In genomic region chr5:14946813-14947640, GRCh38 we compare ENCODE assay signal across 8 cellular contexts.
A peak's percentile ranks its signal among the peaks of the same experiment; 100 is the strongest.
DNase-seq lines count a peak whose midpoint lies in the region; ATAC-seq and TF ChIP-seq lines count a peak whose summit lies in the region.

No MANE protein-coding gene starts in this region.

- H3K36me3 ChIP-seq in uterus: no peaks in the 10 kb centered on the region

- no peaks in the 10 kb centered on the region for H3K27me3 ChIP-seq in uterus

- H3K36me3 Mint-ChIP-seq in chondrocyte (ENCODE audit: low read depth) (no peaks in the 10 kb centered on the region), nephron (ENCODE audit: low read depth) (no peaks in the 10 kb centered on the region)

- H3K9me3 Mint-ChIP-seq in chondrocyte (ENCODE audit: low read depth): peaks cover 10% of the 10 kb centered on the region
- H3K9me3 Mint-ChIP-seq in nephron: peaks cover 3% of the 10 kb centered on the region

- no peaks in the 10 kb centered on the region for H3K9me3 ChIP-seq in uterus

- H3K4me1 Mint-ChIP-seq in chondrocyte (ENCODE audit: low read depth): no peaks in the 10 kb centered on the region
- H3K4me1 Mint-ChIP-seq in nephron: no peaks in the 10 kb centered on the region

- H3K27me3 Mint-ChIP-seq in chondrocyte (ENCODE audit: low read depth) (no peaks in the 10 kb centered on the region), nephron (ENCODE audit: low read depth) (no peaks in the 10 kb centered on the region)

- intact Hi-C loops in uterus (cut with DNase I; ENCODE audit: low total_unique reads): no loop called here

- H3K4me3 Mint-ChIP-seq in chondrocyte (ENCODE audit: unreplicated experiment) (no peak overlapping the region), nephron (no peak overlapping the region)

- no peaks in the 10 kb centered on the region for H3K4me1 ChIP-seq in uterus

- H3K27ac Mint-ChIP-seq in chondrocyte (ENCODE audit: unreplicated experiment) (no peak overlapping the region), nephron (no peak overlapping the region)

- DNase-seq in COR-L47 (lab: John Stamatoyannopoulos, UW) (peak; percentile 23), RKO (ENCODE audit: low spot score) (peak; percentile 50), chondrocyte (ENCODE audit: low spot score) (no peak), uterus (no peak)

- ATAC-seq in GM18858 (IDR thresholded peaks at IDR 0.05; ENCODE audit: unreplicated experiment) (peak; percentile 66), HG03378 (IDR thresholded peaks at IDR 0.05; ENCODE audit: unreplicated experiment) (peak; percentile 90), GM21528 (IDR thresholded peaks at IDR 0.05; ENCODE audit: low FRiP score, unreplicated experiment) (no peak)

- TF ChIP-seq CTCF in chondrocyte (IDR thresholded peaks at IDR 0.05): peak; percentile 70
- peak in 2 of 3 experiments; percentile 10 to 19 for TF ChIP-seq CTCF in nephron (IDR thresholded peaks at IDR 0.05; ENCODE audit: unreplicated experiment in 3 of 3)
- TF ChIP-seq CTCF in uterus (IDR thresholded peaks at IDR 0.05): peak in 1 of 4 experiments; percentile 10

- no peak overlapping the region for H3K4me3 ChIP-seq in uterus

- no peak overlapping the region for H3K27ac ChIP-seq in uterus

- TF ChIP-seq POLR2A in uterus (IDR thresholded peaks at IDR 0.05): no peak

Comparison
In these comparisons a context has a peak if more than half of its experiments do, and no peak if none do; other contexts are left out.
1. DNase-seq: peak in COR-L47 (single experiment) and RKO (single experiment); none in chondrocyte (single experiment) and uterus (0 of 2).